22 cellular contexts compared by ENCODE assay signal in genomic region chr2:176200971-176201370, GRCh38. TPM values are rescaled to one million over a fixed set of nuclear protein-coding genes. Genes with fewer than 3 reads are reported as not detected.
A peak's percentile ranks its signal among the peaks of the same experiment; 100 is the strongest.
DNase-seq lines count a peak whose midpoint lies in the region; ATAC-seq, FAIRE-seq and TF ChIP-seq lines count a peak whose summit lies in the region.
"Had no signal": no experiment of that assay in that cellular context is flagged by ENCODE, and none has a peak within 500 bp of the region (broad histone marks: within the 10 kb centered on the region; RNA-seq: fewer than 3 reads in every experiment).

No MANE protein-coding gene starts in this region.

- FAIRE-seq in GM12891 (lab: Jason Lieb, UNC) (peak; percentile 16), HTR-8/SVneo (lab: Jason Lieb, UNC) (peak; percentile 77), K562 (lab: Jason Lieb, UNC) (no peak), HepG2 (lab: Jason Lieb, UNC) (no peak)
- FAIRE-seq: A549, GM19239 had no signal

- H4K20me1 ChIP-seq in K562 (replicated peaks; ENCODE audit: control insufficient read depth, insufficient read depth, low read length) (no peaks in the 10 kb centered on the region), HepG2 (ENCODE audit: insufficient read depth, low read length) (no peaks in the 10 kb centered on the region)

- POLR2A ChIA-PET in K562 (lab: Yijun Ruan, JAX) (interaction anchor here (0.6 kb wide), 2 partner anchors 843 to 1719 kb away, joined by 3 read pairs; no protein-coding TSS in a partner anchor), HepG2 (lab: Yijun Ruan, JAX) (no interaction called here)

- in situ Hi-C loops in K562 (cut with MboI) (no loop called here), HepG2 (cut with HindIII; ENCODE audit: extremely low pct_ligation_motif_present, low pct_unique_long_range_greater_than_20kb) (no loop called here)

- TF ChIP-seq RAD21 in K562 (CRISPR knock-in tag; conservative IDR thresholded peaks at IDR 0.05 in 1 of 2, IDR thresholded peaks at IDR 0.05 in 1 of 2): no peak
- TF ChIP-seq RAD21 in HepG2 (CRISPR knock-in tag; IDR thresholded peaks at IDR 0.05): no peak

- no peaks in the 10 kb centered on the region for H3K9me3 ChIP-seq in K562 (replicated peaks; ENCODE audit: control insufficient read depth, insufficient read depth, low read depth, low read length)
- H3K9me3 ChIP-seq in HepG2 (ENCODE audit: low read length): no peaks in the 10 kb centered on the region
- H3K9me3 ChIP-seq: A549, HAP-1 had no signal

- CTCF ChIA-PET in K562 (lab: Yijun Ruan, JAX; ENCODE audit: low intra/inter-chr PET ratio) (no interaction called here), HepG2 (lab: Yijun Ruan, JAX; ENCODE audit: low intra/inter-chr PET ratio, low total read pairs) (no interaction called here)

- DNase-seq in GM12891 (ENCODE audit: insufficient read length, low spot score) (no peak), HTR-8/SVneo (ENCODE audit: insufficient read length, low spot score) (no peak), K562 (ENCODE audit: extremely low read depth in 1 of 4, low spot score in 3 of 4) (no peak), HepG2 (ENCODE audit: low spot score) (no peak), activated T-cell treated with anti-CD3 and anti-CD28 coated beads for 4 hours (no peak), GF-D8 (lab: John Stamatoyannopoulos, UW) (no peak)
- DNase-seq: 8988T; ACHN; C1 segment of cervical spinal cord; Calu3; CD4-positive, alpha-beta memory T cell; COR-L47; DMS53; DMS79 treated with DMSO at 0.1 percent for 48 hours; HFFc6 had no signal

- no peak overlapping the region for H3K27ac ChIP-seq in K562 (ENCODE audit: extremely low read depth, low read depth, low read length)
- no peak overlapping the region for H3K27ac ChIP-seq in HepG2 (ENCODE audit: extremely low read length, insufficient read depth, low read length)
- H3K27ac ChIP-seq: A549 had no signal

- intact Hi-C loops in K562 (cut with micrococcal nuclease) (no loop called here), HepG2 (cut with micrococcal nuclease; ENCODE audit: unreplicated experiment) (no loop called here)

- 0 out of 3 replicates have a peak, but pooled peaks have one; percentile 38 for ATAC-seq in K562
- peak; percentile 67 for ATAC-seq in HepG2
- ATAC-seq in HG02885 (IDR thresholded peaks at IDR 0.05; ENCODE audit: poor library complexity, unreplicated experiment): no peak
- ATAC-seq: A549, GM23338 had no signal

- H3K4me2 ChIP-seq in K562 (ENCODE audit: insufficient read depth, low read length) (no peak overlapping the region), HepG2 (ENCODE audit: low read depth, low read length) (peak overlapping the region; percentile 50)
- H3K4me2 ChIP-seq: A549, GM23338 had no signal

- BruUV-seq in K562 (replicated peaks; lab: Mats Ljungman, UMichigan): no TSS peak
- BruUV-seq in HepG2 (replicated peaks; lab: Mats Ljungman, UMichigan): no TSS peak

- no peak for TF ChIP-seq POLR2A in GM12891 (IDR thresholded peaks at IDR 0.05; ENCODE audit: low read depth, low read length)
- TF ChIP-seq POLR2A in K562 (conservative IDR thresholded peaks at IDR 0.05): no peak
- TF ChIP-seq POLR2A in HepG2 (IDR thresholded peaks at IDR 0.05; ENCODE audit: insufficient read depth in 1 of 2, low read depth in 2 of 2, low read length in 2 of 2): no peak

- H3K9ac ChIP-seq in K562 (ENCODE audit: insufficient read depth in 1 of 2, low read depth in 2 of 2, low read length in 2 of 2): no peak overlapping the region
- no peak overlapping the region for H3K9ac ChIP-seq in HepG2 (ENCODE audit: insufficient read depth, low read depth, low read length)

- no peaks in the 10 kb centered on the region for H3K9me1 ChIP-seq in K562 (ENCODE audit: control insufficient read depth, insufficient read depth, low read length)

- H3K79me2 ChIP-seq in K562 (ENCODE audit: control insufficient read depth, insufficient read depth, low read length) (no peaks in the 10 kb centered on the region), HepG2 (ENCODE audit: insufficient read depth, low read length) (no peaks in the 10 kb centered on the region)

- 4% methylated on average over 21 of the region's 21 CpGs for WGBS in K562 (ENCODE audit: insufficient coverage, low coverage, missing lambda C conversion rate)
- WGBS in HepG2 (ENCODE audit: low lambda C conversion rate): 41% methylated on average over 21 of the region's 21 CpGs

- H3K27me3 ChIP-seq in K562 (ENCODE audit: control insufficient read depth in 2 of 2, insufficient read depth in 2 of 2, low read length in 2 of 2): peaks cover 2 to 9% of the 10 kb centered on the region in 2 experiments; a peak in 2 of 5 replicates
- peaks cover 0 to 50% of the 10 kb centered on the region in 2 experiments; a peak in 3 of 5 replicates for H3K27me3 ChIP-seq in HepG2 (ENCODE audit: control insufficient read depth in 1 of 2, insufficient read depth in 2 of 2, low read length in 2 of 2)

- TF ChIP-seq CTCF in K562 (IDR thresholded peaks at IDR 0.05 in 2 of 3, conservative IDR thresholded peaks at IDR 0.05 in 1 of 3; ENCODE audit: insufficient read depth in 2 of 3, low read depth in 1 of 3, low read length in 3 of 3) (no peak), HepG2 (CRISPR knock-in tag; IDR thresholded peaks at IDR 0.05) (no peak)

- H3K4me3 ChIP-seq in K562: no peak overlapping the region
- H3K4me3 ChIP-seq in HepG2 (replicated peaks in 1 of 3; ENCODE audit: insufficient read depth in 1 of 3, low read depth in 2 of 3, low read length in 3 of 3): no peak overlapping the region
- H3K4me3 ChIP-seq: A549, GM23338, HAP-1 had no signal

- H3K36me3 ChIP-seq in K562 (ENCODE audit: control insufficient read depth, insufficient read depth, low read length) (no peaks in the 10 kb centered on the region), HepG2 (replicated peaks in 1 of 2; ENCODE audit: control insufficient read depth in 1 of 2, insufficient read depth in 2 of 2, low read length in 2 of 2) (no peaks in the 10 kb centered on the region)
- H3K36me3 ChIP-seq: HAP-1 had no signal

- no peak for TF ChIP-seq EP300 in K562 (IDR thresholded peaks at IDR 0.05; ENCODE audit: low read length)
- no peak for TF ChIP-seq EP300 in HepG2 (IDR thresholded peaks at IDR 0.05; ENCODE audit: low read depth in 2 of 2, low read length in 2 of 2)
- TF ChIP-seq EP300 in HepG2 (CRISPR knock-in tag; IDR thresholded peaks at IDR 0.05; ENCODE audit: borderline replicate concordance): no peak

- H2AFZ ChIP-seq in K562 (ENCODE audit: low read depth, low read length): no peak overlapping the region
- H2AFZ ChIP-seq in HepG2 (ENCODE audit: low read length): no peak overlapping the region
- H2AFZ ChIP-seq: GM23338 had no signal

- H3K4me1 ChIP-seq in K562 (replicated peaks in 1 of 2; ENCODE audit: control insufficient read depth in 2 of 2, insufficient read depth in 2 of 2, low read length in 2 of 2) (peaks cover 0 to 3% of the 10 kb centered on the region in 2 experiments; a peak in 1 of 5 replicates), HepG2 (ENCODE audit: insufficient read depth, low read length) (peaks cover 5% of the 10 kb centered on the region; the same call in 1 of the 2 replicates)
- H3K4me1 ChIP-seq: A549, HAP-1 had no signal

RNA-seq across cellular contexts. Expression of gene HOXD1, which starts 12.5 kb away (rescaled TPM):
- not detected for polyA plus RNA-seq in GM12891 (2012; ENCODE audit: low read depth, missing spikeins)
- total RNA-seq in K562 (2011; cell fraction: chromatin; rRNA removed; ENCODE audit: low replicate concordance): not detected in 2 replicates
- not detected in 2 replicates for total RNA-seq in K562 (2011; cell fraction: nucleolus; rRNA removed)
- not detected in 2 replicates for total RNA-seq in K562 (2011; cell fraction: nucleoplasm; rRNA removed)
- total RNA-seq in K562 (2014; rRNA removed) (not detected in 2 replicates), K562 (2014; rRNA removed; fragmentation: Illumina TruSeq; extraction: Trizol) (not detected in 2 replicates), K562 (2015; rRNA removed; fragmentation: Illumina TruSeq; extraction: Trizol) (not detected in 2 replicates), K562 (2021) (not detected in 2 replicates), HepG2 (2016; rRNA removed; fragmentation: Illumina TruSeq; extraction: Trizol) (10.0 and 10.4 TPM in 2 replicates)
- polyA plus RNA-seq in K562 (2011; rRNA removed) (not detected in 2 replicates), K562 (2014; fragmentation: Illumina TruSeq; extraction: Trizol) (not detected in 2 replicates), K562 (2014; fragmentation: Nextera tagmentation; extraction: Ambion mirVana) (not detected), K562 (2014; rRNA removed) (not detected in 2 replicates), HepG2 (2011; rRNA removed) (11.4 and 22.3 TPM in 2 replicates)
- 0.03 TPM in 1 of 2 replicates, not detected in the other for polyA plus RNA-seq in K562 (2011; cell fraction: cytosol; rRNA removed)
- polyA plus RNA-seq in K562 (2011; cell fraction: nucleus; rRNA removed): not detected in 2 replicates
- not detected in 2 replicates for polyA plus RNA-seq in K562 (2012)
- not detected in 2 replicates for polyA minus RNA-seq in K562 (2011; rRNA and poly(A)+ RNA removed)
- not detected in 2 replicates for polyA minus RNA-seq in K562 (2011; cell fraction: cytosol; rRNA and poly(A)+ RNA removed)
- not detected in 2 replicates for polyA minus RNA-seq in K562 (2011; cell fraction: nucleus; rRNA and poly(A)+ RNA removed)
- 3.9 and 5.5 TPM in 2 replicates for total RNA-seq in HepG2 (2016; cell fraction: cytosol; rRNA removed; fragmentation: Illumina TruSeq; extraction: Trizol; ENCODE audit: low read depth)
- 9.0 and 10.0 TPM in 2 replicates for total RNA-seq in HepG2 (2016; cell fraction: insoluble cytoplasmic fraction; rRNA removed; fragmentation: Illumina TruSeq; extraction: Trizol)
- 12.1 and 12.7 TPM in 2 replicates for total RNA-seq in HepG2 (2016; cell fraction: membrane; rRNA removed; fragmentation: Illumina TruSeq; extraction: Trizol)
- 9.0 and 9.2 TPM in 2 replicates for total RNA-seq in HepG2 (2016; cell fraction: nucleus; rRNA removed; fragmentation: Illumina TruSeq; extraction: Trizol)
- 11.0 and 19.4 TPM in 2 replicates for polyA plus RNA-seq in HepG2 (2011; cell fraction: cytosol; rRNA removed)
- polyA plus RNA-seq in HepG2 (2011; cell fraction: nucleus; rRNA removed): 25.8 and 48.1 TPM in 2 replicates
- 4.8 and 6.2 TPM in 2 replicates for polyA plus RNA-seq in HepG2 (2012)
- polyA plus RNA-seq in HepG2 (2016; cell fraction: cytosol; fragmentation: Illumina TruSeq; extraction: Trizol; ENCODE audit: low read depth): 6.7 and 8.7 TPM in 2 replicates
- polyA plus RNA-seq in HepG2 (2016; cell fraction: insoluble cytoplasmic fraction; fragmentation: Illumina TruSeq; extraction: Trizol; ENCODE audit: low read depth): 20.9 and 25.0 TPM in 2 replicates
- 17.7 and 19.0 TPM in 2 replicates for polyA plus RNA-seq in HepG2 (2016; cell fraction: membrane; fragmentation: Illumina TruSeq; extraction: Trizol; ENCODE audit: low read depth)
- 28.7 and 32.9 TPM in 2 replicates for polyA plus RNA-seq in HepG2 (2016; cell fraction: nucleus; fragmentation: Illumina TruSeq; extraction: Trizol; ENCODE audit: insufficient read depth, low read depth)
- polyA minus RNA-seq in HepG2 (2011; rRNA and poly(A)+ RNA removed; ENCODE audit: low replicate concordance): 9.8 TPM in 1 of 2 replicates, not detected in the other
- 7.5 and 12.1 TPM in 2 replicates for polyA minus RNA-seq in HepG2 (2011; cell fraction: cytosol; rRNA and poly(A)+ RNA removed)
- 6.0 and 15.7 TPM in 2 replicates for polyA minus RNA-seq in HepG2 (2011; cell fraction: nucleus; rRNA and poly(A)+ RNA removed)
- total RNA-seq: Calu3; CD4-positive, alpha-beta memory T cell; GM23338; H4; HFFc6 had no signal
- polyA plus RNA-seq: BJ; CD4-positive, alpha-beta memory T cell; GM23338 had no signal

RNA-seq across cellular contexts. Expression of gene HOXD3, which starts 43.9 kb away (rescaled TPM):
- polyA plus RNA-seq in GM12891 (2012; ENCODE audit: low read depth, missing spikeins): not detected
- not detected in 2 replicates for total RNA-seq in K562 (2011; cell fraction: chromatin; rRNA removed; ENCODE audit: low replicate concordance)
- total RNA-seq in K562 (2011; cell fraction: nucleolus; rRNA removed): not detected in 2 replicates
- not detected in 2 replicates for total RNA-seq in K562 (2011; cell fraction: nucleoplasm; rRNA removed)
- total RNA-seq in K562 (2014; rRNA removed) (not detected in 2 replicates), K562 (2014; rRNA removed; fragmentation: Illumina TruSeq; extraction: Trizol) (not detected in 2 replicates), K562 (2015; rRNA removed; fragmentation: Illumina TruSeq; extraction: Trizol) (not detected in 2 replicates), K562 (2021) (not detected in 2 replicates), HepG2 (2016; rRNA removed; fragmentation: Illumina TruSeq; extraction: Trizol) (0.08 and 0.09 TPM in 2 replicates)
- polyA plus RNA-seq in K562 (2011; rRNA removed) (not detected in 2 replicates), K562 (2014; fragmentation: Illumina TruSeq; extraction: Trizol) (not detected in 2 replicates), K562 (2014; fragmentation: Nextera tagmentation; extraction: Ambion mirVana) (not detected), K562 (2014; rRNA removed) (not detected in 2 replicates), HepG2 (2011; rRNA removed) (0.05 TPM in 1 of 2 replicates, not detected in the other)
- not detected in 2 replicates for polyA plus RNA-seq in K562 (2011; cell fraction: cytosol; rRNA removed)
- polyA plus RNA-seq in K562 (2011; cell fraction: nucleus; rRNA removed): not detected in 2 replicates
- not detected in 2 replicates for polyA plus RNA-seq in K562 (2012)
- not detected in 2 replicates for polyA minus RNA-seq in K562 (2011; rRNA and poly(A)+ RNA removed)
- polyA minus RNA-seq in K562 (2011; cell fraction: cytosol; rRNA and poly(A)+ RNA removed): not detected in 2 replicates
- polyA minus RNA-seq in K562 (2011; cell fraction: nucleus; rRNA and poly(A)+ RNA removed): not detected in 2 replicates
- total RNA-seq in HepG2 (2016; cell fraction: cytosol; rRNA removed; fragmentation: Illumina TruSeq; extraction: Trizol; ENCODE audit: low read depth): not detected in 2 replicates
- 0.04 TPM in 1 of 2 replicates, not detected in the other for total RNA-seq in HepG2 (2016; cell fraction: insoluble cytoplasmic fraction; rRNA removed; fragmentation: Illumina TruSeq; extraction: Trizol)
- 0.06 and 0.14 TPM in 2 replicates for total RNA-seq in HepG2 (2016; cell fraction: membrane; rRNA removed; fragmentation: Illumina TruSeq; extraction: Trizol)
- total RNA-seq in HepG2 (2016; cell fraction: nucleus; rRNA removed; fragmentation: Illumina TruSeq; extraction: Trizol): 0.19 TPM in 1 of 2 replicates, not detected in the other
- not detected in 2 replicates for polyA plus RNA-seq in HepG2 (2011; cell fraction: cytosol; rRNA removed)
- polyA plus RNA-seq in HepG2 (2011; cell fraction: nucleus; rRNA removed): 0.07 TPM in 1 of 2 replicates, not detected in the other
- 0.09 TPM in 1 of 2 replicates, not detected in the other for polyA plus RNA-seq in HepG2 (2012)
- polyA plus RNA-seq in HepG2 (2016; cell fraction: cytosol; fragmentation: Illumina TruSeq; extraction: Trizol; ENCODE audit: low read depth): not detected in 2 replicates
- polyA plus RNA-seq in HepG2 (2016; cell fraction: insoluble cytoplasmic fraction; fragmentation: Illumina TruSeq; extraction: Trizol; ENCODE audit: low read depth): 0.28 TPM in 1 of 2 replicates, not detected in the other
- polyA plus RNA-seq in HepG2 (2016; cell fraction: membrane; fragmentation: Illumina TruSeq; extraction: Trizol; ENCODE audit: low read depth): 0.07 TPM in 1 of 2 replicates, not detected in the other
- not detected in 2 replicates for polyA plus RNA-seq in HepG2 (2016; cell fraction: nucleus; fragmentation: Illumina TruSeq; extraction: Trizol; ENCODE audit: insufficient read depth, low read depth)
- not detected in 2 replicates for polyA minus RNA-seq in HepG2 (2011; rRNA and poly(A)+ RNA removed; ENCODE audit: low replicate concordance)
- polyA minus RNA-seq in HepG2 (2011; cell fraction: cytosol; rRNA and poly(A)+ RNA removed): not detected in 2 replicates
- not detected in 2 replicates for polyA minus RNA-seq in HepG2 (2011; cell fraction: nucleus; rRNA and poly(A)+ RNA removed)
- total RNA-seq: Calu3; CD4-positive, alpha-beta memory T cell; GM23338 had no signal
- polyA plus RNA-seq: BJ; CD4-positive, alpha-beta memory T cell; GM23338 had no signal

RNA-seq across cellular contexts. Expression of gene HOXD4, which starts 49.6 kb away (rescaled TPM):
- polyA plus RNA-seq in GM12891 (2012; ENCODE audit: low read depth, missing spikeins): not detected
- not detected in 2 replicates for total RNA-seq in K562 (2011; cell fraction: chromatin; rRNA removed; ENCODE audit: low replicate concordance)
- total RNA-seq in K562 (2011; cell fraction: nucleolus; rRNA removed): not detected in 2 replicates
- not detected in 2 replicates for total RNA-seq in K562 (2011; cell fraction: nucleoplasm; rRNA removed)
- total RNA-seq in K562 (2014; rRNA removed): not detected in 2 replicates
- total RNA-seq in K562 (2014; rRNA removed; fragmentation: Illumina TruSeq; extraction: Trizol): not detected in 2 replicates
- not detected in 2 replicates for total RNA-seq in K562 (2015; rRNA removed; fragmentation: Illumina TruSeq; extraction: Trizol)
- total RNA-seq in K562 (2021): not detected in 2 replicates
- polyA plus RNA-seq in K562 (2011; rRNA removed): not detected in 2 replicates
- polyA plus RNA-seq in K562 (2011; cell fraction: cytosol; rRNA removed): 0.04 TPM in 1 of 2 replicates, not detected in the other
- not detected in 2 replicates for polyA plus RNA-seq in K562 (2011; cell fraction: nucleus; rRNA removed)
- polyA plus RNA-seq in K562 (2012): 0.11 TPM in 1 of 2 replicates, not detected in the other
- polyA plus RNA-seq in K562 (2014; fragmentation: Illumina TruSeq; extraction: Trizol): not detected in 2 replicates
- polyA plus RNA-seq in K562 (2014; fragmentation: Nextera tagmentation; extraction: Ambion mirVana): not detected
- not detected in 2 replicates for polyA plus RNA-seq in K562 (2014; rRNA removed)
- polyA minus RNA-seq in K562 (2011; rRNA and poly(A)+ RNA removed): not detected in 2 replicates
- polyA minus RNA-seq in K562 (2011; cell fraction: cytosol; rRNA and poly(A)+ RNA removed): not detected in 2 replicates
- not detected in 2 replicates for polyA minus RNA-seq in K562 (2011; cell fraction: nucleus; rRNA and poly(A)+ RNA removed)
- 0.31 TPM in 1 of 2 replicates, not detected in the other for total RNA-seq in HepG2 (2016; rRNA removed; fragmentation: Illumina TruSeq; extraction: Trizol)
- not detected in 2 replicates for total RNA-seq in HepG2 (2016; cell fraction: cytosol; rRNA removed; fragmentation: Illumina TruSeq; extraction: Trizol; ENCODE audit: low read depth)
- 0.19 TPM in 1 of 2 replicates, not detected in the other for total RNA-seq in HepG2 (2016; cell fraction: insoluble cytoplasmic fraction; rRNA removed; fragmentation: Illumina TruSeq; extraction: Trizol)
- total RNA-seq in HepG2 (2016; cell fraction: membrane; rRNA removed; fragmentation: Illumina TruSeq; extraction: Trizol): 0.12 TPM in 1 of 2 replicates, not detected in the other
- 0.34 TPM in 1 of 2 replicates, not detected in the other for total RNA-seq in HepG2 (2016; cell fraction: nucleus; rRNA removed; fragmentation: Illumina TruSeq; extraction: Trizol)
- not detected in 2 replicates for polyA plus RNA-seq in HepG2 (2011; rRNA removed)
- polyA plus RNA-seq in HepG2 (2011; cell fraction: cytosol; rRNA removed): not detected in 2 replicates
- not detected in 2 replicates for polyA plus RNA-seq in HepG2 (2011; cell fraction: nucleus; rRNA removed)
- polyA plus RNA-seq in HepG2 (2012): not detected in 2 replicates
- 0.15 TPM in 1 of 2 replicates, not detected in the other for polyA plus RNA-seq in HepG2 (2016; cell fraction: cytosol; fragmentation: Illumina TruSeq; extraction: Trizol; ENCODE audit: low read depth)
- not detected in 2 replicates for polyA plus RNA-seq in HepG2 (2016; cell fraction: insoluble cytoplasmic fraction; fragmentation: Illumina TruSeq; extraction: Trizol; ENCODE audit: low read depth)
- 0.10 and 0.17 TPM in 2 replicates for polyA plus RNA-seq in HepG2 (2016; cell fraction: membrane; fragmentation: Illumina TruSeq; extraction: Trizol; ENCODE audit: low read depth)
- 0.43 and 1.4 TPM in 2 replicates for polyA plus RNA-seq in HepG2 (2016; cell fraction: nucleus; fragmentation: Illumina TruSeq; extraction: Trizol; ENCODE audit: insufficient read depth, low read depth)
- polyA minus RNA-seq in HepG2 (2011; rRNA and poly(A)+ RNA removed; ENCODE audit: low replicate concordance): not detected in 2 replicates
- not detected in 2 replicates for polyA minus RNA-seq in HepG2 (2011; cell fraction: cytosol; rRNA and poly(A)+ RNA removed)
- not detected in 2 replicates for polyA minus RNA-seq in HepG2 (2011; cell fraction: nucleus; rRNA and poly(A)+ RNA removed)
- total RNA-seq: Calu3; CD4-positive, alpha-beta memory T cell; GM23338; H4 had no signal
- polyA plus RNA-seq: CD4-positive, alpha-beta memory T cell; GM23338 had no signal

Comparison
In these comparisons a context has a peak if more than half of its experiments do, and no peak if none do; other contexts are left out.
1. RNA of gene HOXD1, which starts 12.5 kb away (total RNA-seq): 3.9 to 12.7 TPM in HepG2; not detected in K562; every median in the first group is over 4 times any median in the second.